In genomic region chr6:7673063-7673536, GRCh38 we compare ENCODE assay signal across 9 cellular contexts.
DNase-seq lines count a peak whose midpoint lies in the region; ATAC-seq, FAIRE-seq and TF ChIP-seq lines count a peak whose summit lies in the region.
"Had no signal": no experiment of that assay in that cellular context is flagged by ENCODE, and none has a peak within 500 bp of the region (broad histone marks: within the 10 kb centered on the region; RNA-seq: fewer than 3 reads in every experiment).

No MANE protein-coding gene starts in this region.

- H2AFZ ChIP-seq in parathyroid adenoma: no peak overlapping the region

- no peak overlapping the region for H3K4me3 ChIP-seq in NT2/D1 (ENCODE audit: insufficient read length, low read depth)
- H3K4me3 ChIP-seq in parathyroid adenoma (ENCODE audit: low read depth, low read length): no peak overlapping the region

- H3K9ac ChIP-seq in NT2/D1 (ENCODE audit: insufficient read length, low read depth): peak overlapping the region; percentile 2
- H3K9ac ChIP-seq in parathyroid adenoma: no peak overlapping the region

- no peaks in the 10 kb centered on the region for H3K36me3 ChIP-seq in NT2/D1 (ENCODE audit: insufficient read depth, insufficient read length, low read length)
- no peaks in the 10 kb centered on the region for H3K36me3 ChIP-seq in parathyroid adenoma (ENCODE audit: control insufficient read depth, insufficient read depth, low read length)

- TF ChIP-seq CTCF in parathyroid adenoma (IDR thresholded peaks at IDR 0.05): no peak

- H3K27ac Mint-ChIP-seq in stimulated activated effector memory CD8-positive, alpha-beta T cell treated with anti-CD3 and anti-CD28 coated beads, Interleukin-12 subunit alpha, Interleukin-12 subunit beta, amount 100 ng/mL, for 72 hours: no peak overlapping the region
- H3K27ac Mint-ChIP-seq: activated naive CD4-positive, alpha-beta T cell treated with anti-CD3 and anti-CD28 coated beads, Interleukin-2, amount 50 U/mL, for 24 hours had no signal

- H3K79me2 ChIP-seq in parathyroid adenoma: no peaks in the 10 kb centered on the region

- H3K4me3 Mint-ChIP-seq in stimulated activated effector memory CD8-positive, alpha-beta T cell treated with anti-CD3 and anti-CD28 coated beads, Interleukin-12 subunit alpha, Interleukin-12 subunit beta, amount 100 ng/mL, for 72 hours: no peak overlapping the region
- H3K4me3 Mint-ChIP-seq: activated naive CD4-positive, alpha-beta T cell treated with anti-CD3 and anti-CD28 coated beads, Interleukin-2, amount 50 U/mL, for 24 hours had no signal

- H3K9me3 Mint-ChIP-seq in stimulated activated effector memory CD8-positive, alpha-beta T cell treated with anti-CD3 and anti-CD28 coated beads, Interleukin-12 subunit alpha, Interleukin-12 subunit beta, amount 100 ng/mL, for 72 hours: no peaks in the 10 kb centered on the region
- H3K9me3 Mint-ChIP-seq: activated naive CD4-positive, alpha-beta T cell treated with anti-CD3 and anti-CD28 coated beads, Interleukin-2, amount 50 U/mL, for 24 hours had no signal

- no peak for FAIRE-seq in RCC 7860 (lab: Jason Lieb, UNC)

- peaks cover 3% of the 10 kb centered on the region for H3K4me1 ChIP-seq in NT2/D1 (ENCODE audit: insufficient read depth, insufficient read length)
- H3K4me1 ChIP-seq in parathyroid adenoma: no peaks in the 10 kb centered on the region

- H3K4me2 ChIP-seq in parathyroid adenoma (ENCODE audit: low read length): peak overlapping the region; percentile 6

- DNase-seq in EH (ENCODE audit: low read depth): peak; percentile 54
- peak; percentile 18 for DNase-seq in NT2/D1 (ENCODE audit: low read depth, low spot score)
- DNase-seq in fibroblast of the conjunctiva (ENCODE audit: low read depth): peak; percentile 46
- DNase-seq in RCC 7860 (ENCODE audit: low spot score): no peak
- no peak for DNase-seq in HuH-7 (ENCODE audit: low spot score)
- DNase-seq in stimulated activated effector memory CD8-positive, alpha-beta T cell treated with anti-CD3 and anti-CD28 coated beads, Interleukin-12 subunit alpha, Interleukin-12 subunit beta, amount 100 ng/mL, for 72 hours (ENCODE audit: low spot score in 2 of 2): no peak
- no peak for DNase-seq in NCI-H2081 treated with DMSO at 0.1 percent for 48 hours (lab: John Stamatoyannopoulos, UW)

- no peaks in the 10 kb centered on the region for H3K36me3 Mint-ChIP-seq in stimulated activated effector memory CD8-positive, alpha-beta T cell treated with anti-CD3 and anti-CD28 coated beads, Interleukin-12 subunit alpha, Interleukin-12 subunit beta, amount 100 ng/mL, for 72 hours
- H3K36me3 Mint-ChIP-seq: activated naive CD4-positive, alpha-beta T cell treated with anti-CD3 and anti-CD28 coated beads, Interleukin-2, amount 50 U/mL, for 24 hours had no signal

- ATAC-seq in stimulated activated effector memory CD8-positive, alpha-beta T cell treated with anti-CD3 and anti-CD28 coated beads, Interleukin-12 subunit alpha, Interleukin-12 subunit beta, amount 100 ng/mL, for 72 hours: no peak

- no peaks in the 10 kb centered on the region for H3K27me3 ChIP-seq in NT2/D1 (ENCODE audit: insufficient read depth, insufficient read length)
- no peaks in the 10 kb centered on the region for H3K27me3 ChIP-seq in parathyroid adenoma (ENCODE audit: control insufficient read depth, insufficient read depth, low read length)

- H3K27ac ChIP-seq in parathyroid adenoma: no peak overlapping the region

- no peaks in the 10 kb centered on the region for H3K4me1 Mint-ChIP-seq in stimulated activated effector memory CD8-positive, alpha-beta T cell treated with anti-CD3 and anti-CD28 coated beads, Interleukin-12 subunit alpha, Interleukin-12 subunit beta, amount 100 ng/mL, for 72 hours
- H3K4me1 Mint-ChIP-seq: activated naive CD4-positive, alpha-beta T cell treated with anti-CD3 and anti-CD28 coated beads, Interleukin-2, amount 50 U/mL, for 24 hours had no signal

- no peaks in the 10 kb centered on the region for H3K9me3 ChIP-seq in NT2/D1 (ENCODE audit: insufficient read depth, low read length)
- no peaks in the 10 kb centered on the region for H3K9me3 ChIP-seq in parathyroid adenoma (ENCODE audit: control insufficient read depth, low read length)

Comparison
In these comparisons a context has a peak if more than half of its experiments do, and no peak if none do; other contexts are left out.
1. DNase-seq: peak in EH (single experiment), NT2/D1 (single experiment) and fibroblast of the conjunctiva (single experiment); none in RCC 7860 (single experiment), HuH-7 (single experiment), stimulated activated effector memory CD8-positive, alpha-beta T cell treated with anti-CD3 and anti-CD28 coated beads, Interleukin-12 subunit alpha, Interleukin-12 subunit beta, amount 100 ng/mL, for 72 hours (0 of 2) and NCI-H2081 treated with DMSO at 0.1 percent for 48 hours (single experiment).